ENCODE assay signal across 7 cellular contexts in genomic region chr1:226121049-226121586, GRCh38. TPM values are rescaled to one million over a fixed set of nuclear protein-coding genes. Genes with fewer than 3 reads are reported as not detected.
A peak's percentile ranks its signal among the peaks of the same experiment; 100 is the strongest.
DNase-seq lines count a peak whose midpoint lies in the region; ATAC-seq and TF ChIP-seq lines count a peak whose summit lies in the region.

No MANE protein-coding gene starts in this region.

- H2BK120ac ChIP-seq in H9 (ENCODE audit: low read depth, low read length, poor library complexity, severe bottlenecking): no peak overlapping the region

- H2BK12ac ChIP-seq in H9 (ENCODE audit: insufficient read length, low read depth, low read length): no peak overlapping the region

- H4K91ac ChIP-seq in H9 (ENCODE audit: insufficient read length, low read depth, low read length): no peak overlapping the region

- H3K4me3 Mint-ChIP-seq in H9: peak overlapping the region; percentile 53 to 79
- H3K4me3 Mint-ChIP-seq in stimulated activated effector memory CD8-positive, alpha-beta T cell treated with anti-CD3 and anti-CD28 coated beads, Interleukin-12 subunit alpha, Interleukin-12 subunit beta, amount 100 ng/mL, for 72 hours: peak overlapping the region; percentile 70

- H3K27me3 ChIP-seq in H9 (ENCODE audit: insufficient read depth, low read length): no peaks in the 10 kb centered on the region; the same call in 1 of the 2 replicates
- H3K27me3 ChIP-seq in WERI-Rb-1 (ENCODE audit: insufficient read depth, low read depth, severe bottlenecking): no peaks in the 10 kb centered on the region
- no peaks in the 10 kb centered on the region for H3K27me3 ChIP-seq in right cardiac atrium (ENCODE audit: control insufficient read depth, insufficient read depth)

- peak overlapping the region; percentile 48 for H3K4me2 ChIP-seq in H9 (ENCODE audit: insufficient read depth, insufficient read length, low read length)

- no CpG with 5 or more reads among the region's 37 CpGs for WGBS in H9 (ENCODE audit: extremely low coverage, insufficient read length, low lambda C conversion rate)
- WGBS in right cardiac atrium: 14% methylated on average over 37 of the region's 37 CpGs

- peaks cover 6% of the 10 kb centered on the region; the same call in 1 of the 2 replicates for H3K4me1 ChIP-seq in H9 (ENCODE audit: insufficient read depth, low read length)
- H3K4me1 ChIP-seq in right cardiac atrium (ENCODE audit: control insufficient read depth, insufficient read depth, low read length): no peaks in the 10 kb centered on the region

- no peak overlapping the region for H3K4ac ChIP-seq in H9 (ENCODE audit: low read depth, low read length)

- H3K27ac Mint-ChIP-seq in H9: no peak overlapping the region
- H3K27ac Mint-ChIP-seq in stimulated activated effector memory CD8-positive, alpha-beta T cell treated with anti-CD3 and anti-CD28 coated beads, Interleukin-12 subunit alpha, Interleukin-12 subunit beta, amount 100 ng/mL, for 72 hours: no peak overlapping the region

- H3T11ph ChIP-seq in H9 (ENCODE audit: low read length): no peak overlapping the region

- no peak overlapping the region for H3K18ac ChIP-seq in H9 (ENCODE audit: insufficient read length, low read depth, low read length)

- H4K20me1 ChIP-seq in H9 (ENCODE audit: control insufficient read depth, insufficient read depth, insufficient read length): no peaks in the 10 kb centered on the region

- H3K23me2 ChIP-seq in H9 (ENCODE audit: insufficient read length, low read depth, low read length, poor library complexity, severe bottlenecking): peaks cover 8% of the 10 kb centered on the region

- peaks cover 24% of the 10 kb centered on the region for H3K27me3 Mint-ChIP-seq in H9 (ENCODE audit: low read depth)

- peak overlapping the region; percentile 25 for H3K4me3 ChIP-seq in WERI-Rb-1 (ENCODE audit: low read depth, low read length)
- H3K4me3 ChIP-seq in right cardiac atrium (ENCODE audit: low read length): peak overlapping the region; percentile 75

- H2BK15ac ChIP-seq in H9 (ENCODE audit: low read depth, low read length): no peak overlapping the region

- intact Hi-C loops in right cardiac atrium (cut with DNase I): loop anchor here (5.0 to 10.0 kb wide), 3 partner anchors 54 to 76 kb away; partner anchors contain the start of gene H3-3A (in 1 of the 4)

- ATAC-seq in right cardiac atrium (no peak), GM21786 (IDR thresholded peaks at IDR 0.05; ENCODE audit: unreplicated experiment) (no peak), GM19397 (IDR thresholded peaks at IDR 0.05; ENCODE audit: unreplicated experiment) (no peak)
- ATAC-seq in stimulated activated effector memory CD8-positive, alpha-beta T cell treated with anti-CD3 and anti-CD28 coated beads, Interleukin-12 subunit alpha, Interleukin-12 subunit beta, amount 100 ng/mL, for 72 hours: no peak

- H3K27ac ChIP-seq in H9 (ENCODE audit: insufficient read length, low read depth, low read length): no peak overlapping the region
- H3K27ac ChIP-seq in WERI-Rb-1: peak overlapping the region; percentile 93
- H3K27ac ChIP-seq in right cardiac atrium (ENCODE audit: low read length): no peak overlapping the region

- H3K14ac ChIP-seq in H9 (ENCODE audit: insufficient read depth, low read length): no peak overlapping the region; the same call in 1 of the 2 replicates

- H4K8ac ChIP-seq in H9 (replicated peaks; ENCODE audit: insufficient read length, low read depth, low read length): no peak overlapping the region

- no peak overlapping the region for H2BK5ac ChIP-seq in H9 (ENCODE audit: insufficient read length, low read length)

- no peak overlapping the region for H2AFZ ChIP-seq in H9 (ENCODE audit: low read length)

- H3K56ac ChIP-seq in H9 (ENCODE audit: insufficient read length, low read depth, low read length): no peak overlapping the region

- H3K23ac ChIP-seq in H9 (ENCODE audit: insufficient read length, low read depth, low read length): no peak overlapping the region

- H2AK5ac ChIP-seq in H9 (ENCODE audit: insufficient read length, low read length): no peak overlapping the region

- H3K9ac ChIP-seq in H9 (ENCODE audit: extremely low read depth, insufficient read length, low read length): no peak overlapping the region

- H3K36me3 Mint-ChIP-seq in H9 (ENCODE audit: insufficient read depth in 1 of 3, low read depth in 3 of 3): peaks cover 0 to 2% (median 0%) of the 10 kb centered on the region in 3 experiments; a peak in 3 of 7 replicates
- H3K36me3 Mint-ChIP-seq in stimulated activated effector memory CD8-positive, alpha-beta T cell treated with anti-CD3 and anti-CD28 coated beads, Interleukin-12 subunit alpha, Interleukin-12 subunit beta, amount 100 ng/mL, for 72 hours: peaks cover 14% of the 10 kb centered on the region

- H3K9me3 ChIP-seq in H9 (ENCODE audit: control insufficient read depth, low read depth, low read length): no peaks in the 10 kb centered on the region
- no peaks in the 10 kb centered on the region for H3K9me3 ChIP-seq in WERI-Rb-1 (ENCODE audit: severe bottlenecking)
- H3K9me3 ChIP-seq in right cardiac atrium (ENCODE audit: control insufficient read depth, low read length): no peaks in the 10 kb centered on the region

- no peak overlapping the region for H2BK20ac ChIP-seq in H9 (ENCODE audit: low read depth, low read length, poor library complexity, severe bottlenecking)

- H3K79me2 ChIP-seq in H9 (ENCODE audit: insufficient read depth, low read length): no peaks in the 10 kb centered on the region

- no peak overlapping the region for H4K5ac ChIP-seq in H9 (ENCODE audit: insufficient read length, low read depth, low read length)

- no peaks in the 10 kb centered on the region for H3K79me1 ChIP-seq in H9 (ENCODE audit: insufficient read depth, low read depth, low read length, poor library complexity, severe bottlenecking)

- no peaks in the 10 kb centered on the region for H3K36me3 ChIP-seq in WERI-Rb-1

- H3K4me1 Mint-ChIP-seq in H9: peaks cover 48 to 58% of the 10 kb centered on the region in 2 experiments
- peaks cover 23% of the 10 kb centered on the region for H3K4me1 Mint-ChIP-seq in stimulated activated effector memory CD8-positive, alpha-beta T cell treated with anti-CD3 and anti-CD28 coated beads, Interleukin-12 subunit alpha, Interleukin-12 subunit beta, amount 100 ng/mL, for 72 hours

- peaks cover under 1% of the 10 kb centered on the region in 2 experiments; a peak in 3 of 5 replicates for H3K9me3 Mint-ChIP-seq in H9
- no peaks in the 10 kb centered on the region for H3K9me3 Mint-ChIP-seq in stimulated activated effector memory CD8-positive, alpha-beta T cell treated with anti-CD3 and anti-CD28 coated beads, Interleukin-12 subunit alpha, Interleukin-12 subunit beta, amount 100 ng/mL, for 72 hours

- no peak for DNase-seq in H9
- no peak for DNase-seq in WERI-Rb-1
- peak in 1 of 3 donors; percentile 54 for DNase-seq in right cardiac atrium
- DNase-seq in stimulated activated effector memory CD8-positive, alpha-beta T cell treated with anti-CD3 and anti-CD28 coated beads, Interleukin-12 subunit alpha, Interleukin-12 subunit beta, amount 100 ng/mL, for 72 hours (ENCODE audit: low spot score in 2 of 2): no peak
- no peak for DNase-seq in 8988T

- no peak for TF ChIP-seq CTCF in H9 (conservative IDR thresholded peaks at IDR 0.05)
- no peak for TF ChIP-seq CTCF in WERI-Rb-1 (IDR thresholded peaks at IDR 0.05; ENCODE audit: low read depth, low read length)

RNA-seq across cellular contexts. Expression of gene H3-3A, which starts 58.6 kb away (rescaled TPM):
- total RNA-seq in H9 (2021): 1,129 and 1,182 TPM in 2 replicates
- 100 to 1,000 TPM; 304 to 344 (median 328) TPM for total RNA-seq in right cardiac atrium
- 557 TPM for polyA plus RNA-seq in right cardiac atrium
